Comparison of ENCODE assay signal across 25 cellular contexts in genomic region chr4:156782491-156782890, GRCh38.
"Had no signal": no experiment of that assay in that cellular context is flagged by ENCODE, and none has a peak within 500 bp of the region (broad histone marks: within the 10 kb centered on the region; RNA-seq: fewer than 3 reads in every experiment).

No MANE protein-coding gene starts in this region.

- ATAC-seq: gastroesophageal sphincter; left colon; naive thymus-derived CD4-positive, alpha-beta T cell; sciatic nerve; upper lobe of right lung had no signal

- H3K27ac ChIP-seq: gastroesophageal sphincter, ovary, prostate gland, suprapubic skin, tibial artery, upper lobe of right lung, VCaP had no signal

- H3K9me3 ChIP-seq: gastroesophageal sphincter, ovary, prostate gland, suprapubic skin, tibial artery, upper lobe of right lung had no signal

- DNase-seq: activated CD4-positive, alpha-beta T cell treated with anti-CD3 and anti-CD28 coated beads for 4 hours; activated CD4-positive, alpha-beta T cell treated with anti-CD3 and anti-CD28 coated beads, Interleukin-2, amount 50 U/mL, for 4 hours; activated gamma-delta T cell; activated naive CD4-positive, alpha-beta T cell treated with anti-CD3 and anti-CD28 coated beads, Interleukin-2, amount 10 ng/mL, durations not matched to agents 7 days and 5 days; activated T-cell treated with anti-CD3 and anti-CD28 coated beads, Interleukin-2, amount 50 U/mL, for 24 hours; amniotic stem cell; endodermal cell; head of caudate nucleus; hippocampal formation; kidney; left colon; midbrain; naive thymus-derived CD4-positive, alpha-beta T cell; ovary; retina; stimulated activated naive CD4-positive, alpha-beta T cell; T-helper 9 cell; tibial artery; upper lobe of right lung had no signal

- H3K36me3 ChIP-seq: gastroesophageal sphincter, ovary, prostate gland, suprapubic skin, tibial artery, upper lobe of right lung had no signal

- FAIRE-seq: kidney, TTC549 had no signal

- H3K4me3 ChIP-seq: gastroesophageal sphincter, ovary, prostate gland, suprapubic skin, tibial artery, upper lobe of right lung had no signal

- H3K27me3 ChIP-seq: gastroesophageal sphincter, ovary, suprapubic skin, tibial artery, upper lobe of right lung had no signal

- H3K4me1 ChIP-seq: prostate gland had no signal
